ENCODE assay signal across 2 cellular contexts in the genomic region with DNA sequence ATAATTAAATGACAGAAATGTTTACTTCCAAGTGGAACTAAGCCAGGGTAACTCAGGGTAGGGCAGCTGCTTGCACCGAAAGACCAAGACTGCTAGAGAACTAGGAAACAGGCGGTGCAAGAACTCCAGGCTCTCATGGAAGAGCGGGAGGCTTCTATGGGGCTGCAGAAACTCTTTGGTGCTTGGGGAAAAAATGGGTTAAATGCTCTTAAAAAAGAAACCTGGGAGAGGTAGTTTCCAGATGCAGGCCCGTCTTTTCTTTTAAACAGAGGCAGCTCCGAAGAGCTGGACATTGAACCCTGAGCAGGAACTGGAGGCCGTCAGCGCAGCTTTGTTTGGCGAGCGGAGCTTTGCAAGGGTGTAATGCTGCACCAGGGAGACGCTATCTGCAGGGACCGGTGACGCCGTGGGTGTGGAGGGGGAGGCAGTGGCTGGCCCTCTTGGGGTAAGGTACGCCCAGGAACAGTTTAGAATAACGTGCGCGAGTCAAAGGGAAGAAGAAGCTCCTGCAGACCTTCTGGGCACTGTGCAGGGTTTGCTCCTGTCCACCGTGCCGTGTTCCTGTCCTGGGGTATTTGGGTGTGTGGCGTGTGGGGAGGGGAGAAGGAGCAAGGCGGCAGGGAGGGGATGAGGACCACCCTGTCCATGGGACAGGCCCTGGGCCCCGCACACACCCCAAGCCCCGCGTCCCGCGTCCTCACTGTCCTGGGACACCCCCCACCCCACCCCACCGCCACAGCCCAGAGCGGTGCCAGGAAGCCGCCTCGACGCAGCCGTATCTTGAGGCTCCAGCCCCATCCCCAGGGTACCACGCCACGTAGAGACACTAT.
TF ChIP-seq lines count a peak whose summit lies in the region.

No MANE protein-coding gene starts in this region.

TF ChIP-seq in K562, 482 proteins besides CTCF, POLR2A, EP300 and RAD21:
- TF ChIP-seq RBM22 (IDR thresholded peaks at IDR 0.05; ENCODE audit: low read depth, low read length, poor library complexity, severe bottlenecking), result no peak
- no peak for TF ChIP-seq TCFL5 (CRISPR knock-in tag; conservative IDR thresholded peaks at IDR 0.05)
- TF ChIP-seq TAF9B (IDR thresholded peaks at IDR 0.05; ENCODE audit: partially characterized antibody), result no peak
- TF ChIP-seq, protein P1, sequence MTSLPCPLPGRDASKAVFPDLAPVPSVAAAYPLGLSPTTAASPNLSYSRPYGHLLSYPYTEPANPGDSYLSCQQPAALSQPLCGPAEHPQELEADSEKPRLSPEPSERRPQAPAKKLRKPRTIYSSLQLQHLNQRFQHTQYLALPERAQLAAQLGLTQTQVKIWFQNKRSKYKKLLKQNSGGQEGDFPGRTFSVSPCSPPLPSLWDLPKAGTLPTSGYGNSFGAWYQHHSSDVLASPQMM (CRISPR knock-in tag; IDR thresholded peaks at IDR 0.05), result no peak
- no peak for TF ChIP-seq SMARCE1 (IDR thresholded peaks at IDR 0.05)
- TF ChIP-seq ZNF785 (CRISPR knock-in tag; IDR thresholded peaks at IDR 0.05), result no peak
- TF ChIP-seq ZNF584 (CRISPR knock-in tag; IDR thresholded peaks at IDR 0.05; ENCODE audit: low read depth), result no peak
- TF ChIP-seq, protein P2, sequence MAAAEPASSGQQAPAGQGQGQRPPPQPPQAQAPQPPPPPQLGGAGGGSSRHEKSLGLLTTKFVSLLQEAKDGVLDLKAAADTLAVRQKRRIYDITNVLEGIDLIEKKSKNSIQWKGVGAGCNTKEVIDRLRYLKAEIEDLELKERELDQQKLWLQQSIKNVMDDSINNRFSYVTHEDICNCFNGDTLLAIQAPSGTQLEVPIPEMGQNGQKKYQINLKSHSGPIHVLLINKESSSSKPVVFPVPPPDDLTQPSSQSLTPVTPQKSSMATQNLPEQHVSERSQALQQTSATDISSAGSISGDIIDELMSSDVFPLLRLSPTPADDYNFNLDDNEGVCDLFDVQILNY (CRISPR knock-in tag; IDR thresholded peaks at IDR 0.05), result no peak
- no peak for TF ChIP-seq BRF1 (IDR thresholded peaks at IDR 0.05; ENCODE audit: borderline replicate concordance, extremely low read depth, insufficient read length)
- TF ChIP-seq ATF1 (CRISPR knock-in tag; IDR thresholded peaks at IDR 0.05), result no peak
- no peak for TF ChIP-seq ATF1 (tag; IDR thresholded peaks at IDR 0.05)
- TF ChIP-seq, protein P3, sequence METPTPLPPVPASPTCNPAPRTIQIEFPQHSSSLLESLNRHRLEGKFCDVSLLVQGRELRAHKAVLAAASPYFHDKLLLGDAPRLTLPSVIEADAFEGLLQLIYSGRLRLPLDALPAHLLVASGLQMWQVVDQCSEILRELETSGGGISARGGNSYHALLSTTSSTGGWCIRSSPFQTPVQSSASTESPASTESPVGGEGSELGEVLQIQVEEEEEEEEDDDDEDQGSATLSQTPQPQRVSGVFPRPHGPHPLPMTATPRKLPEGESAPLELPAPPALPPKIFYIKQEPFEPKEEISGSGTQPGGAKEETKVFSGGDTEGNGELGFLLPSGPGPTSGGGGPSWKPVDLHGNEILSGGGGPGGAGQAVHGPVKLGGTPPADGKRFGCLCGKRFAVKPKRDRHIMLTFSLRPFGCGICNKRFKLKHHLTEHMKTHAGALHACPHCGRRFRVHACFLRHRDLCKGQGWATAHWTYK (CRISPR knock-in tag; IDR thresholded peaks at IDR 0.05), result no peak
- no peak for TF ChIP-seq SPI1 (IDR thresholded peaks at IDR 0.05; ENCODE audit: borderline replicate concordance, low read depth, low read length)
- TF ChIP-seq SNRNP70 (optimal IDR thresholded peaks at IDR 0.05; ENCODE audit: low read depth, low read length), result no peak
- TF ChIP-seq MAFF (IDR thresholded peaks at IDR 0.05; ENCODE audit: low read length), result no peak
- TF ChIP-seq, protein P4, sequence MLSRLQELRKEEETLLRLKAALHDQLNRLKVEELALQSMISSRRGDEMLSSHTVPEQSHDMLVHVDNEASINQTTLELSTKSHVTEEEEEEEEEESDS (CRISPR knock-in tag; IDR thresholded peaks at IDR 0.05), result no peak
- TF ChIP-seq CREM (IDR thresholded peaks at IDR 0.05; ENCODE audit: low read depth), result no peak
- no peak for TF ChIP-seq NCOA4 (IDR thresholded peaks at IDR 0.05; ENCODE audit: partially characterized antibody)
- TF ChIP-seq NR2F6 (CRISPR knock-in tag; IDR thresholded peaks at IDR 0.05), result no peak
- TF ChIP-seq HMGN3 (IDR thresholded peaks at IDR 0.05; ENCODE audit: borderline replicate concordance, extremely low read depth, insufficient read length, low read depth, low read length), result no peak
- no peak for TF ChIP-seq ZNF561 (CRISPR knock-in tag; conservative IDR thresholded peaks at IDR 0.05)

TF ChIP-seq in HepG2, 621 proteins besides CTCF, POLR2A, EP300 and RAD21 (continues in another document):
- TF ChIP-seq NBN (conservative IDR thresholded peaks at IDR 0.05) (no peak), PRMT3 (CRISPR knock-in tag; IDR thresholded peaks at IDR 0.05; ENCODE audit: borderline replicate concordance, low read depth) (0 out of 2 replicates have a peak, but pooled peaks have one; percentile 29), ZNF703 (CRISPR knock-in tag; IDR thresholded peaks at IDR 0.05; ENCODE audit: borderline replicate concordance) (no peak), ZBTB21 (CRISPR knock-in tag; IDR thresholded peaks at IDR 0.05) (no peak), ZNF879 (CRISPR knock-in tag; IDR thresholded peaks at IDR 0.05) (no peak), ZNF883 (CRISPR knock-in tag; IDR thresholded peaks at IDR 0.05; ENCODE audit: not compliant biosample characterization) (peak; percentile 28), ZFP62 (CRISPR knock-in tag; IDR thresholded peaks at IDR 0.05) (no peak), AKAP8 (CRISPR knock-in tag; IDR thresholded peaks at IDR 0.05) (no peak), ZNF572 (CRISPR knock-in tag; IDR thresholded peaks at IDR 0.05) (no peak), KLF12 (CRISPR knock-in tag; IDR thresholded peaks at IDR 0.05; ENCODE audit: borderline replicate concordance) (no peak; the same call in 1 of the 2 replicates), TMF1 (CRISPR knock-in tag; IDR thresholded peaks at IDR 0.05; ENCODE audit: low read depth) (no peak), RARG (CRISPR knock-in tag; IDR thresholded peaks at IDR 0.05; ENCODE audit: low read depth) (no peak), NFIC (IDR thresholded peaks at IDR 0.05; ENCODE audit: low read length) (no peak), BCL6 (CRISPR knock-in tag; IDR thresholded peaks at IDR 0.05) (peak; percentile 35; the same call in 1 of the 2 replicates), BORCS8-MEF2B (CRISPR knock-in tag; IDR thresholded peaks at IDR 0.05) (0 out of 2 replicates have a peak, but pooled peaks have one; percentile 50), ZNF326 (CRISPR knock-in tag; IDR thresholded peaks at IDR 0.05; ENCODE audit: borderline replicate concordance) (no peak), RXRA (CRISPR knock-in tag; IDR thresholded peaks at IDR 0.05) (no peak), PHF8 (CRISPR knock-in tag; IDR thresholded peaks at IDR 0.05) (peak; percentile 42; the same call in 1 of the 2 replicates), SRSF1 (optimal IDR thresholded peaks at IDR 0.05; ENCODE audit: low read depth, low read length) (no peak), SSRP1 (CRISPR knock-in tag; IDR thresholded peaks at IDR 0.05) (no peak), HNRNPH1 (optimal IDR thresholded peaks at IDR 0.05; ENCODE audit: low read depth, low read length) (no peak), FOXK2 (IDR thresholded peaks at IDR 0.05) (no peak), ZBTB20 (CRISPR knock-in tag; IDR thresholded peaks at IDR 0.05; ENCODE audit: borderline replicate concordance, low read depth) (0 out of 2 replicates have a peak, but pooled peaks have one; percentile 27), KMT2A (CRISPR knock-in tag; IDR thresholded peaks at IDR 0.05) (no peak; the same call in 1 of the 2 replicates), MAFK (conservative IDR thresholded peaks at IDR 0.05 in 1 of 2, IDR thresholded peaks at IDR 0.05 in 1 of 2; ENCODE audit: low read length in 2 of 2) (no peak), ZNF7 (CRISPR knock-in tag; IDR thresholded peaks at IDR 0.05) (no peak), ZNF20 (CRISPR knock-in tag; IDR thresholded peaks at IDR 0.05) (no peak), IKZF4 (CRISPR knock-in tag; IDR thresholded peaks at IDR 0.05; ENCODE audit: borderline replicate concordance, low read depth, not compliant biosample characterization) (no peak), RFXANK (CRISPR knock-in tag; IDR thresholded peaks at IDR 0.05) (no peak), ZNF446 (CRISPR knock-in tag; IDR thresholded peaks at IDR 0.05) (no peak), SMAD1 (CRISPR knock-in tag; IDR thresholded peaks at IDR 0.05; ENCODE audit: borderline replicate concordance, low read depth) (no peak)
- TF ChIP-seq, protein P5, sequence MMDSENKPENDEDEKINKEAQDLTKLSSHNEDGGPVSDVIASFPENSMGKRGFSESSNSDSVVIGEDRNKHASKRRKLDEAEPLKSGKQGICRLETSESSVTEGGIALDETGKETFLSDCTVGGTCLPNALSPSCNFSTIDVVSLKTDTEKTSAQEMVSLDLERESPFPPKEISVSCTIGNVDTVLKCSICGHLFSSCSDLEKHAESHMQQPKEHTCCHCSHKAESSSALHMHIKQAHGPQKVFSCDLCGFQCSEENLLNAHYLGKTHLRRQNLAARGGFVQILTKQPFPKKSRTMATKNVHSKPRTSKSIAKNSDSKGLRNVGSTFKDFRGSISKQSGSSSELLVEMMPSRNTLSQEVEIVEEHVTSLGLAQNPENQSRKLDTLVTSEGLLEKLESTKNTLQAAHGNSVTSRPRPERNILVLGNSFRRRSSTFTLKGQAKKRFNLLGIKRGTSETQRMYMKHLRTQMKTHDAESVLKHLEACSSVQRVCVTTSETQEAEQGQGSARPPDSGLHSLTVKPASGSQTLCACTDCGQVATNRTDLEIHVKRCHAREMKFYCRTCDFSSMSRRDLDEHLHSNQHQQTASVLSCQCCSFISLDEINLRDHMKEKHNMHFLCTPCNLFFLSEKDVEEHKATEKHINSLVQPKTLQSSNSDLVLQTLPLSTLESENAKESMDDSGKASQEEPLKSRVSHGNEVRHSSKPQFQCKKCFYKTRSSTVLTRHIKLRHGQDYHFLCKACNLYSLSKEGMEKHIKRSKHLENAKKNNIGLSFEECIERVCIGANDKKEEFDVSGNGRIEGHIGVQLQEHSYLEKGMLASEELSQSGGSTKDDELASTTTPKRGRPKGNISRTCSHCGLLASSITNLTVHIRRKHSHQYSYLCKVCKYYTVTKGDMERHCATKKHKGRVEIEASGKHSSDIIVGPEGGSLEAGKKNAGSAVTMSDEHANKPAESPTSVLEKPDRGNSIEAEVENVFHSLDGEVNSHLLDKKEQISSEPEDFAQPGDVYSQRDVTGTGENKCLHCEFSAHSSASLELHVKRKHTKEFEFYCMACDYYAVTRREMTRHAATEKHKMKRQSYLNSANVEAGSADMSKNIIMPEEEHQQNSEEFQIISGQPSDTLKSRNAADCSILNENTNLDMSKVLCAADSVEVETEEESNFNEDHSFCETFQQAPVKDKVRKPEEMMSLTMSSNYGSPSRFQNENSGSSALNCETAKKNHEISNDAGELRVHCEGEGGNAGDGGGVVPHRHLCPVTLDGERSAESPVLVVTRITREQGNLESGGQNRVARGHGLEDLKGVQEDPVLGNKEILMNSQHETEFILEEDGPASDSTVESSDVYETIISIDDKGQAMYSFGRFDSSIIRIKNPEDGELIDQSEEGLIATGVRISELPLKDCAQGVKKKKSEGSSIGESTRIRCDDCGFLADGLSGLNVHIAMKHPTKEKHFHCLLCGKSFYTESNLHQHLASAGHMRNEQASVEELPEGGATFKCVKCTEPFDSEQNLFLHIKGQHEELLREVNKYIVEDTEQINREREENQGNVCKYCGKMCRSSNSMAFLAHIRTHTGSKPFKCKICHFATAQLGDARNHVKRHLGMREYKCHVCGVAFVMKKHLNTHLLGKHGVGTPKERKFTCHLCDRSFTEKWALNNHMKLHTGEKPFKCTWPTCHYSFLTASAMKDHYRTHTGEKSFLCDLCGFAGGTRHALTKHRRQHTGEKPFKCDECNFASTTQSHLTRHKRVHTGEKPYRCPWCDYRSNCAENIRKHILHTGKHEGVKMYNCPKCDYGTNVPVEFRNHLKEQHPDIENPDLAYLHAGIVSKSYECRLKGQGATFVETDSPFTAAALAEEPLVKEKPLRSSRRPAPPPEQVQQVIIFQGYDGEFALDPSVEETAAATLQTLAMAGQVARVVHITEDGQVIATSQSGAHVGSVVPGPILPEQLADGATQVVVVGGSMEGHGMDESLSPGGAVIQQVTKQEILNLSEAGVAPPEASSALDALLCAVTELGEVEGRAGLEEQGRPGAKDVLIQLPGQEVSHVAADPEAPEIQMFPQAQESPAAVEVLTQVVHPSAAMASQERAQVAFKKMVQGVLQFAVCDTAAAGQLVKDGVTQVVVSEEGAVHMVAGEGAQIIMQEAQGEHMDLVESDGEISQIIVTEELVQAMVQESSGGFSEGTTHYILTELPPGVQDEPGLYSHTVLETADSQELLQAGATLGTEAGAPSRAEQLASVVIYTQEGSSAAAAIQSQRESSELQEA (CRISPR knock-in tag; IDR thresholded peaks at IDR 0.05; ENCODE audit: not compliant biosample characterization), result no peak
- TF ChIP-seq, protein P6, sequence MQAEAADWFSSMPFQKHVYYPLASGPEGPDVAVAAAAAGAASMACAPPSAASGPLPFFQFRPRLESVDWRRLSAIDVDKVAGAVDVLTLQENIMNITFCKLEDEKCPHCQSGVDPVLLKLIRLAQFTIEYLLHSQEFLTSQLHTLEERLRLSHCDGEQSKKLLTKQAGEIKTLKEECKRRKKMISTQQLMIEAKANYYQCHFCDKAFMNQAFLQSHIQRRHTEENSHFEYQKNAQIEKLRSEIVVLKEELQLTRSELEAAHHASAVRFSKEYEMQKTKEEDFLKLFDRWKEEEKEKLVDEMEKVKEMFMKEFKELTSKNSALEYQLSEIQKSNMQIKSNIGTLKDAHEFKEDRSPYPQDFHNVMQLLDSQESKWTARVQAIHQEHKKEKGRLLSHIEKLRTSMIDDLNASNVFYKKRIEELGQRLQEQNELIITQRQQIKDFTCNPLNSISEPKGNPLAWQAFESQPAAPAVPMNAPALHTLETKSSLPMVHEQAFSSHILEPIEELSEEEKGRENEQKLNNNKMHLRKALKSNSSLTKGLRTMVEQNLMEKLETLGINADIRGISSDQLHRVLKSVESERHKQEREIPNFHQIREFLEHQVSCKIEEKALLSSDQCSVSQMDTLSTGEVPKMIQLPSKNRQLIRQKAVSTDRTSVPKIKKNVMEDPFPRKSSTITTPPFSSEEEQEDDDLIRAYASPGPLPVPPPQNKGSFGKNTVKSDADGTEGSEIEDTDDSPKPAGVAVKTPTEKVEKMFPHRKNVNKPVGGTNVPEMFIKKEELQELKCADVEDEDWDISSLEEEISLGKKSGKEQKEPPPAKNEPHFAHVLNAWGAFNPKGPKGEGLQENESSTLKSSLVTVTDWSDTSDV (CRISPR knock-in tag; IDR thresholded peaks at IDR 0.05), result no peak
- TF ChIP-seq, protein P7, sequence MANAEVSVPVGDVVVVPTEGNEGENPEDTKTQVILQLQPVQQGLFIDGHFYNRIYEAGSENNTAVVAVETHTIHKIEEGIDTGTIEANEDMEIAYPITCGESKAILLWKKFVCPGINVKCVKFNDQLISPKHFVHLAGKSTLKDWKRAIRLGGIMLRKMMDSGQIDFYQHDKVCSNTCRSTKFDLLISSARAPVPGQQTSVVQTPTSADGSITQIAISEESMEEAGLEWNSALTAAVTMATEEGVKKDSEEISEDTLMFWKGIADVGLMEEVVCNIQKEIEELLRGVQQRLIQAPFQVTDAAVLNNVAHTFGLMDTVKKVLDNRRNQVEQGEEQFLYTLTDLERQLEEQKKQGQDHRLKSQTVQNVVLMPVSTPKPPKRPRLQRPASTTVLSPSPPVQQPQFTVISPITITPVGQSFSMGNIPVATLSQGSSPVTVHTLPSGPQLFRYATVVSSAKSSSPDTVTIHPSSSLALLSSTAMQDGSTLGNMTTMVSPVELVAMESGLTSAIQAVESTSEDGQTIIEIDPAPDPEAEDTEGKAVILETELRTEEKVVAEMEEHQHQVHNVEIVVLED (CRISPR knock-in tag; IDR thresholded peaks at IDR 0.05; ENCODE audit: borderline replicate concordance), result no peak
